Comparison of ENCODE assay signal across 26 cellular contexts in genomic region chr1:229989591-229990248, GRCh38.
A peak's percentile ranks its signal among the peaks of the same experiment; 100 is the strongest.
DNase-seq lines count a peak whose midpoint lies in the region; ATAC-seq and TF ChIP-seq lines count a peak whose summit lies in the region.
"Had no signal": no experiment of that assay in that cellular context is flagged by ENCODE, and none has a peak within 500 bp of the region (broad histone marks: within the 10 kb centered on the region; RNA-seq: fewer than 3 reads in every experiment).

No MANE protein-coding gene starts in this region.

- H2AFZ ChIP-seq in neural cell (ENCODE audit: low read depth, low read length), result no peak overlapping the region

- no peaks in the 10 kb centered on the region for H3F3A ChIP-seq in neural cell (ENCODE audit: insufficient read depth, low read length, poor library complexity, severe bottlenecking)

- no peaks in the 10 kb centered on the region for H3K4me1 Mint-ChIP-seq in activated naive CD8-positive, alpha-beta T cell treated with anti-CD3 and anti-CD28 coated beads, Interleukin-2, amount 50 U/mL, for 24 hours
- peaks cover 2% of the 10 kb centered on the region for H3K4me1 Mint-ChIP-seq in activated naive CD8-positive, alpha-beta T cell treated with anti-CD3 and anti-CD28 coated beads for 36 hours
- H3K4me1 Mint-ChIP-seq in endodermal cell, result peaks cover 4% of the 10 kb centered on the region
- H3K4me1 Mint-ChIP-seq: H9 had no signal

- TF ChIP-seq CTCF in C4-2B (conservative IDR thresholded peaks at IDR 0.05), result no peak
- no peak for TF ChIP-seq CTCF in endodermal cell (conservative IDR thresholded peaks at IDR 0.05)
- no peak for TF ChIP-seq CTCF in neural cell (IDR thresholded peaks at IDR 0.05; ENCODE audit: poor library complexity, severe bottlenecking)

- H3K4me1 ChIP-seq in endodermal cell (ENCODE audit: control insufficient read depth, insufficient read depth, low read length), result no peaks in the 10 kb centered on the region

- no peak for DNase-seq in activated naive CD8-positive, alpha-beta T cell treated with anti-CD3 and anti-CD28 coated beads, Interleukin-2, amount 50 U/mL, for 24 hours
- no peak for DNase-seq in activated naive CD8-positive, alpha-beta T cell treated with anti-CD3 and anti-CD28 coated beads for 36 hours
- DNase-seq in endodermal cell (peak; percentile 16), NCI-H2029 (lab: John Stamatoyannopoulos, UW) (no peak)
- DNase-seq: 8988T; ACHN; CD4-positive, alpha-beta T cell; COR-L47; DMS53; H9; KG1; MG63; NCI-H1105 treated with DMSO at 0.1 percent for 48 hours; NCI-H146; NCI-H2029 treated with DMSO at 0.1 percent for 48 hours; NCI-H2171; NCI-H226; NCI-H510A; NCI-H69; SIG-M5; SK-N-SH had no signal

- H3K4me3 ChIP-seq in endodermal cell (ENCODE audit: low read length), result no peak overlapping the region
- no peak overlapping the region for H3K4me3 ChIP-seq in neural cell (ENCODE audit: low read length)
- H3K4me3 ChIP-seq: GM23338, MG63 had no signal

- no peak overlapping the region for H3K4me3 Mint-ChIP-seq in activated naive CD8-positive, alpha-beta T cell treated with anti-CD3 and anti-CD28 coated beads, Interleukin-2, amount 50 U/mL, for 24 hours
- no peak overlapping the region for H3K4me3 Mint-ChIP-seq in activated naive CD8-positive, alpha-beta T cell treated with anti-CD3 and anti-CD28 coated beads for 36 hours
- H3K4me3 Mint-ChIP-seq in endodermal cell, result no peak overlapping the region
- H3K4me3 Mint-ChIP-seq: CD4-positive, alpha-beta T cell; GM23338; H9 had no signal

- TF ChIP-seq EP300 in neural cell (conservative IDR thresholded peaks at IDR 0.05; ENCODE audit: poor library complexity, severe bottlenecking), result no peak

- no peaks in the 10 kb centered on the region for H3K9me2 ChIP-seq in neural cell (ENCODE audit: insufficient read depth, low read length)
- H3K9me2 ChIP-seq: SK-N-SH had no signal

- peak; percentile 66 for ATAC-seq in activated naive CD8-positive, alpha-beta T cell treated with anti-CD3 and anti-CD28 coated beads, Interleukin-2, amount 50 U/mL, for 24 hours
- ATAC-seq in GM19455 (IDR thresholded peaks at IDR 0.05; ENCODE audit: unreplicated experiment) (no peak), GM18861 (IDR thresholded peaks at IDR 0.05; ENCODE audit: unreplicated experiment) (no peak)
- ATAC-seq: GM23338 had no signal

- no peaks in the 10 kb centered on the region for H3K27me3 ChIP-seq in endodermal cell (ENCODE audit: control insufficient read depth, insufficient read depth, low read length, poor library complexity, severe bottlenecking)
- no peaks in the 10 kb centered on the region for H3K27me3 ChIP-seq in neural cell (ENCODE audit: insufficient read depth, low read depth, low read length)

- H3K27ac ChIP-seq in C4-2B, result peak overlapping the region; percentile 21; the same call in 1 of the 2 replicates
- H3K27ac ChIP-seq in endodermal cell (ENCODE audit: low read depth, low read length), result no peak overlapping the region
- peak overlapping the region; percentile 74 for H3K27ac ChIP-seq in neural cell (ENCODE audit: low read length)

- no peaks in the 10 kb centered on the region for H3K36me3 Mint-ChIP-seq in activated naive CD8-positive, alpha-beta T cell treated with anti-CD3 and anti-CD28 coated beads, Interleukin-2, amount 50 U/mL, for 24 hours (ENCODE audit: low read depth)
- H3K36me3 Mint-ChIP-seq in activated naive CD8-positive, alpha-beta T cell treated with anti-CD3 and anti-CD28 coated beads for 36 hours, result no peaks in the 10 kb centered on the region
- H3K36me3 Mint-ChIP-seq in endodermal cell (ENCODE audit: low read depth), result no peaks in the 10 kb centered on the region

- peaks cover 3% of the 10 kb centered on the region for H3K27me3 Mint-ChIP-seq in activated naive CD8-positive, alpha-beta T cell treated with anti-CD3 and anti-CD28 coated beads, Interleukin-2, amount 50 U/mL, for 24 hours
- H3K27me3 Mint-ChIP-seq in activated naive CD8-positive, alpha-beta T cell treated with anti-CD3 and anti-CD28 coated beads for 36 hours, result peaks cover 5% of the 10 kb centered on the region
- no peaks in the 10 kb centered on the region for H3K27me3 Mint-ChIP-seq in endodermal cell (ENCODE audit: insufficient read depth)
- H3K27me3 Mint-ChIP-seq: CD4-positive, alpha-beta T cell had no signal

- no peaks in the 10 kb centered on the region for H3K79me2 ChIP-seq in neural cell (replicated peaks; ENCODE audit: insufficient read depth, low read length)

- no peaks in the 10 kb centered on the region for H3K9me3 ChIP-seq in endodermal cell (ENCODE audit: control insufficient read depth, low read length)
- no peaks in the 10 kb centered on the region for H3K9me3 ChIP-seq in neural cell (ENCODE audit: low read length)
- H3K9me3 ChIP-seq: MG63, SK-N-SH had no signal

- H3K36me3 ChIP-seq in endodermal cell (ENCODE audit: control insufficient read depth, insufficient read depth, low read length) (no peaks in the 10 kb centered on the region), neural cell (ENCODE audit: insufficient read depth, low read length) (no peaks in the 10 kb centered on the region)
- H3K36me3 ChIP-seq: MG63 had no signal

- no peaks in the 10 kb centered on the region for H3K9me3 Mint-ChIP-seq in activated naive CD8-positive, alpha-beta T cell treated with anti-CD3 and anti-CD28 coated beads, Interleukin-2, amount 50 U/mL, for 24 hours
- no peaks in the 10 kb centered on the region for H3K9me3 Mint-ChIP-seq in activated naive CD8-positive, alpha-beta T cell treated with anti-CD3 and anti-CD28 coated beads for 36 hours
- no peaks in the 10 kb centered on the region for H3K9me3 Mint-ChIP-seq in endodermal cell
- H3K9me3 Mint-ChIP-seq: CD4-positive, alpha-beta T cell; GM23338; H9 had no signal

- WGBS in endodermal cell (ENCODE audit: insufficient coverage in 1 of 2, insufficient read length in 1 of 2), 2 experiments, result 95 to 96% methylated on average over 3 to 4 of the region's 4 CpGs

- no peak for TF ChIP-seq RAD21 in neural cell (conservative IDR thresholded peaks at IDR 0.05)

- H3K27ac Mint-ChIP-seq in activated naive CD8-positive, alpha-beta T cell treated with anti-CD3 and anti-CD28 coated beads, Interleukin-2, amount 50 U/mL, for 24 hours, result no peak overlapping the region
- H3K27ac Mint-ChIP-seq in activated naive CD8-positive, alpha-beta T cell treated with anti-CD3 and anti-CD28 coated beads for 36 hours, result no peak overlapping the region
- H3K27ac Mint-ChIP-seq in endodermal cell, result no peak overlapping the region
- H3K27ac Mint-ChIP-seq: CD4-positive, alpha-beta T cell; GM23338; H9 had no signal

- H3K9ac ChIP-seq in endodermal cell (ENCODE audit: extremely low read depth, low read length, poor library complexity, severe bottlenecking) (no peak overlapping the region), neural cell (ENCODE audit: low read length) (no peak overlapping the region)
- H3K9ac ChIP-seq: SK-N-SH had no signal

- no peaks in the 10 kb centered on the region for H4K20me1 ChIP-seq in neural cell (ENCODE audit: insufficient read depth)

- H3K4me2 ChIP-seq in neural cell (ENCODE audit: low read length), result no peak overlapping the region
- H3K4me2 ChIP-seq: GM23338, SK-N-SH had no signal

TF ChIP-seq in neural cell, 6 proteins besides CTCF, POLR2A, EP300 and RAD21:
- TF ChIP-seq MXI1 (conservative IDR thresholded peaks at IDR 0.05; ENCODE audit: poor library complexity, severe bottlenecking), result no peak
- TF ChIP-seq TAF1 (IDR thresholded peaks at IDR 0.05; ENCODE audit: low read depth), result no peak
- TF ChIP-seq, protein P1, sequence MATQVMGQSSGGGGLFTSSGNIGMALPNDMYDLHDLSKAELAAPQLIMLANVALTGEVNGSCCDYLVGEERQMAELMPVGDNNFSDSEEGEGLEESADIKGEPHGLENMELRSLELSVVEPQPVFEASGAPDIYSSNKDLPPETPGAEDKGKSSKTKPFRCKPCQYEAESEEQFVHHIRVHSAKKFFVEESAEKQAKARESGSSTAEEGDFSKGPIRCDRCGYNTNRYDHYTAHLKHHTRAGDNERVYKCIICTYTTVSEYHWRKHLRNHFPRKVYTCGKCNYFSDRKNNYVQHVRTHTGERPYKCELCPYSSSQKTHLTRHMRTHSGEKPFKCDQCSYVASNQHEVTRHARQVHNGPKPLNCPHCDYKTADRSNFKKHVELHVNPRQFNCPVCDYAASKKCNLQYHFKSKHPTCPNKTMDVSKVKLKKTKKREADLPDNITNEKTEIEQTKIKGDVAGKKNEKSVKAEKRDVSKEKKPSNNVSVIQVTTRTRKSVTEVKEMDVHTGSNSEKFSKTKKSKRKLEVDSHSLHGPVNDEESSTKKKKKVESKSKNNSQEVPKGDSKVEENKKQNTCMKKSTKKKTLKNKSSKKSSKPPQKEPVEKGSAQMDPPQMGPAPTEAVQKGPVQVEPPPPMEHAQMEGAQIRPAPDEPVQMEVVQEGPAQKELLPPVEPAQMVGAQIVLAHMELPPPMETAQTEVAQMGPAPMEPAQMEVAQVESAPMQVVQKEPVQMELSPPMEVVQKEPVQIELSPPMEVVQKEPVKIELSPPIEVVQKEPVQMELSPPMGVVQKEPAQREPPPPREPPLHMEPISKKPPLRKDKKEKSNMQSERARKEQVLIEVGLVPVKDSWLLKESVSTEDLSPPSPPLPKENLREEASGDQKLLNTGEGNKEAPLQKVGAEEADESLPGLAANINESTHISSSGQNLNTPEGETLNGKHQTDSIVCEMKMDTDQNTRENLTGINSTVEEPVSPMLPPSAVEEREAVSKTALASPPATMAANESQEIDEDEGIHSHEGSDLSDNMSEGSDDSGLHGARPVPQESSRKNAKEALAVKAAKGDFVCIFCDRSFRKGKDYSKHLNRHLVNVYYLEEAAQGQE (IDR thresholded peaks at IDR 0.05; ENCODE audit: borderline replicate concordance), result no peak
- no peak for TF ChIP-seq SMC3 (conservative IDR thresholded peaks at IDR 0.05; ENCODE audit: poor library complexity)
- TF ChIP-seq EZH2 (IDR thresholded peaks at IDR 0.05; ENCODE audit: borderline replicate concordance, insufficient read depth, low read length, poor library complexity, severe bottlenecking), result no peak
- TF ChIP-seq POLR2AphosphoS5 (IDR thresholded peaks at IDR 0.05), result no peak
